Comparison of ENCODE assay signal across 15 cellular contexts in the genomic region with DNA sequence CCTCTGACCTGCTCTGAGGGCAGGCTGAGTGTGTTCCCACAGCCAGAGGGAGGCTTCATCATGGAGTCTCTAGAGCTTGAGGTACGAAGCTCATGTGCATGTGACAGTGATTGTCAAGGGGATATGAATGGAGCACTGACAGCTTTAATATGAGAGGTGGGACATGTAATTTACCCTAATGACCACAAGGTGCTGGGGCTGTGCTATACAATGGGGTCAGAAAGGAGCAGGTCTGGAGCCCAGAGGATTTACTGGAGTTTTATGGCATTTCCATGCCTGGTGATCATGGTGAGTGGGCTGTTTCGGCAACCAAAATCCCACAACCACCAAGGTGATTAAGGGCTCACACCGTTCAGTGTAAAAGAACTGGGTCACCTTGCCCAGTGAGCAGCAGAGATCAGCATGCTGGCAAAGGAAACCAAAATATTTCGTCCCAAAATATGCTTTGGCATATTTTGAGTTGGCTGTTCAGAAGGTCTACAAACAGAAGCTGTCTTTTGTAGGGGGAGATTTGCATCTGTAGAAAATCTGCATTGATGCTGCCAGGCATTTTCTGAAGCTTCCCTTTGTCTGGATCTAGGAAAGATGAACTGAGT. TPM values are rescaled to one million over a fixed set of nuclear protein-coding genes. Genes with fewer than 3 reads are reported as not detected.
DNase-seq lines count a peak whose midpoint lies in the region; ATAC-seq, FAIRE-seq and TF ChIP-seq lines count a peak whose summit lies in the region.
"Had no signal": no experiment of that assay in that cellular context is flagged by ENCODE, and none has a peak within 500 bp of the region (broad histone marks: within the 10 kb centered on the region; RNA-seq: fewer than 3 reads in every experiment).

No MANE protein-coding gene starts in this region.

- DNase-seq in LNCaP clone FGC (ENCODE audit: low read depth) (no peak), bronchial epithelial cell (ENCODE audit: low read depth) (no peak), neural crest cell (ENCODE audit: low read depth, low spot score) (no peak), prostate gland (ENCODE audit: low spot score) (no peak)
- DNase-seq in activated T-cell treated with anti-CD3 and anti-CD28 coated beads, Interleukin-2, amount 50 U/mL, for 1 hour: no peak
- DNase-seq: activated naive CD4-positive, alpha-beta T cell treated with anti-CD3 and anti-CD28 coated beads, Interleukin-2, amount 50 U/mL, for 16 hours; CD4-positive, alpha-beta memory T cell; left ventricle myocardium superior; SHP77; substantia nigra had no signal

- FAIRE-seq in bronchial epithelial cell (lab: Jason Lieb, UNC): no peak
- FAIRE-seq: endothelial cell of umbilical vein, HTR-8/SVneo had no signal

- peaks cover 2% of the 10 kb centered on the region for H3K36me3 Mint-ChIP-seq in neural crest cell (ENCODE audit: low read depth)
- H3K36me3 Mint-ChIP-seq: CD4-positive, alpha-beta memory T cell had no signal

- intact Hi-C loops in prostate gland (cut with DNase I): no loop called here

- no peak overlapping the region for H3K27ac Mint-ChIP-seq in neural crest cell (ENCODE audit: unreplicated experiment)
- H3K27ac Mint-ChIP-seq: CD4-positive, alpha-beta memory T cell had no signal

- no peak for ATAC-seq in GM21367 (IDR thresholded peaks at IDR 0.05; ENCODE audit: unreplicated experiment)
- ATAC-seq: left ventricle myocardium superior had no signal

- no peak overlapping the region for H3K27ac ChIP-seq in prostate gland
- H3K27ac ChIP-seq: skin epidermis had no signal

- 54% methylated on average over 4 of the region's 4 CpGs for WGBS in prostate gland

- TF ChIP-seq POLR2A in prostate gland (IDR thresholded peaks at IDR 0.05): no peak

- no peaks in the 10 kb centered on the region for H3K36me3 ChIP-seq in bronchial epithelial cell (ENCODE audit: control insufficient read depth, insufficient read depth, low read length)
- no peaks in the 10 kb centered on the region for H3K36me3 ChIP-seq in prostate gland

- H3K4me3 Mint-ChIP-seq in neural crest cell: no peak overlapping the region
- H3K4me3 Mint-ChIP-seq: CD4-positive, alpha-beta memory T cell had no signal

- peaks cover 60% of the 10 kb centered on the region for H3K27me3 Mint-ChIP-seq in neural crest cell (ENCODE audit: low read depth)

- no peaks in the 10 kb centered on the region for H3K9me3 ChIP-seq in prostate gland

- H3K4me3 ChIP-seq in GM12875 (ENCODE audit: low read depth, low read length) (no peak overlapping the region), LNCaP clone FGC (ENCODE audit: low read depth, low read length) (no peak overlapping the region), bronchial epithelial cell (ENCODE audit: low read depth, low read length) (no peak overlapping the region), prostate gland (no peak overlapping the region)
- H3K4me3 ChIP-seq: skin epidermis had no signal

- H3K27me3 ChIP-seq in bronchial epithelial cell (ENCODE audit: control insufficient read depth, insufficient read depth, low read length) (no peaks in the 10 kb centered on the region), prostate gland (replicated peaks; ENCODE audit: insufficient read depth) (no peaks in the 10 kb centered on the region)

- H3K9me3 Mint-ChIP-seq in neural crest cell: peaks cover 16% of the 10 kb centered on the region
- H3K9me3 Mint-ChIP-seq: CD4-positive, alpha-beta memory T cell had no signal

- no peaks in the 10 kb centered on the region for H3K4me1 Mint-ChIP-seq in neural crest cell
- H3K4me1 Mint-ChIP-seq: CD4-positive, alpha-beta memory T cell had no signal

- TF ChIP-seq CTCF in GM12875 (IDR thresholded peaks at IDR 0.05; ENCODE audit: borderline replicate concordance, insufficient read depth, low read depth, low read length): peak; percentile 25; the same call in 1 of the 2 replicates
- peak; percentile 24; the same call in 1 of the 2 replicates for TF ChIP-seq CTCF in LNCaP clone FGC (IDR thresholded peaks at IDR 0.05; ENCODE audit: control insufficient read depth, extremely low read depth, insufficient read depth)
- peak; percentile 26 for TF ChIP-seq CTCF in bronchial epithelial cell (IDR thresholded peaks at IDR 0.05; ENCODE audit: insufficient read depth, low read length, severe bottlenecking)
- peak; percentile 41 for TF ChIP-seq CTCF in neural crest cell (conservative IDR thresholded peaks at IDR 0.05)
- no peak for TF ChIP-seq CTCF in prostate gland (IDR thresholded peaks at IDR 0.05)

- no peaks in the 10 kb centered on the region for H3K4me1 ChIP-seq in prostate gland (replicated peaks)

RNA-seq across cellular contexts. Expression of gene RASGRF1, which starts 40.1 kb away (rescaled TPM):
- under 0.01 TPM in 1 of 2 replicates, not detected in the other for total RNA-seq in bronchial epithelial cell
- 0.16 and 0.55 TPM in 2 replicates for total RNA-seq in neural crest cell
- total RNA-seq in prostate gland: 1 to 10 TPM in 1 of 2 donors, under 1 TPM in 1; 0.09 to 1.1 TPM
- total RNA-seq: CD4-positive, alpha-beta memory T cell; endothelial cell of umbilical vein; left ventricle myocardium superior had no signal

Comparison
In these comparisons a context has a peak if more than half of its experiments do, and no peak if none do; other contexts are left out.
1. CTCF ChIP-seq: peak in GM12875 (single experiment), LNCaP clone FGC (single experiment), bronchial epithelial cell (single experiment) and neural crest cell (single experiment); none in prostate gland (0 of 4).